In genomic region chr7:26959290-26959689, GRCh38 we compare ENCODE assay signal across 27 cellular contexts.
DNase-seq lines count a peak whose midpoint lies in the region; TF ChIP-seq lines count a peak whose summit lies in the region.
"Had no signal": no experiment of that assay in that cellular context is flagged by ENCODE, and none has a peak within 500 bp of the region (broad histone marks: within the 10 kb centered on the region; RNA-seq: fewer than 3 reads in every experiment).

No MANE protein-coding gene starts in this region.

- no peak overlapping the region for H3K9ac ChIP-seq in BLaER1 treated with 17β-estradiol and CSF1 and Interleukin-3, amounts not matched to agents 10 nM and 100 nM

- peaks cover 0 to 54% (median 13%) of the 10 kb centered on the region in 11 experiments; a peak in 16 of 22 replicates for H3K9me3 ChIP-seq in BLaER1 treated with 17β-estradiol and CSF1 and Interleukin-3, amounts not matched to agents 10 nM and 100 nM (replicated peaks in 1 of 11)
- H3K9me3 ChIP-seq in mesodermal cell (ENCODE audit: control insufficient read depth, low read length) (no peaks in the 10 kb centered on the region), ascending aorta (no peaks in the 10 kb centered on the region)
- H3K9me3 ChIP-seq in effector memory CD4-positive, alpha-beta T cell (ENCODE audit: control insufficient read depth, low read length), result no peaks in the 10 kb centered on the region
- H3K9me3 ChIP-seq: Caco-2, esophagus squamous epithelium, left ventricle myocardium inferior, pancreas, spleen, tibial nerve had no signal

- H3K27me3 ChIP-seq in BLaER1 treated with 17β-estradiol and CSF1 and Interleukin-3, amounts not matched to agents 10 nM and 100 nM, result no peaks in the 10 kb centered on the region
- no peaks in the 10 kb centered on the region for H3K27me3 ChIP-seq in brain microvascular endothelial cell (replicated peaks)
- H3K27me3 ChIP-seq in effector memory CD4-positive, alpha-beta T cell (replicated peaks; ENCODE audit: control insufficient read depth, insufficient read depth, low read length, poor library complexity, severe bottlenecking), result no peaks in the 10 kb centered on the region
- H3K27me3 ChIP-seq in ascending aorta, result no peaks in the 10 kb centered on the region
- H3K27me3 ChIP-seq: esophagus squamous epithelium, pancreas, spleen, tibial nerve had no signal

- in situ Hi-C loops in brain microvascular endothelial cell (cut with HindIII; ENCODE audit: low pct_ligation_motif_present, low sequenced_read_pairs), result no loop called here
- in situ Hi-C loops in KBM-7 (cut with MboI; ENCODE audit: low pct_unique_long_range_greater_than_20kb, low sequenced_read_pairs), result no loop called here

- H3K4me1 ChIP-seq in BLaER1 treated with 17β-estradiol and CSF1 and Interleukin-3, amounts not matched to agents 10 nM and 100 nM, result peaks cover 11 to 76% (median 36%) of the 10 kb centered on the region in 10 experiments
- H3K4me1 ChIP-seq in mesodermal cell (ENCODE audit: control insufficient read depth, insufficient read depth, low read length, poor library complexity, severe bottlenecking) (peaks cover 7% of the 10 kb centered on the region), ascending aorta (no peaks in the 10 kb centered on the region)
- no peaks in the 10 kb centered on the region for H3K4me1 ChIP-seq in effector memory CD4-positive, alpha-beta T cell (ENCODE audit: control insufficient read depth, insufficient read depth, low read length, poor library complexity, severe bottlenecking)
- H3K4me1 ChIP-seq: Caco-2, left ventricle myocardium inferior, pancreas, tibial nerve had no signal

- no peak overlapping the region for H3K4me3 ChIP-seq in BLaER1 treated with 17β-estradiol and CSF1 and Interleukin-3, amounts not matched to agents 10 nM and 100 nM
- H3K4me3 ChIP-seq in brain microvascular endothelial cell (ENCODE audit: low read depth, low read length) (no peak overlapping the region), mesodermal cell (ENCODE audit: extremely low read depth, insufficient read depth, low read length, poor library complexity, severe bottlenecking) (no peak overlapping the region), ascending aorta (no peak overlapping the region)
- H3K4me3 ChIP-seq in effector memory CD4-positive, alpha-beta T cell (ENCODE audit: insufficient read depth, low read depth, low read length, poor library complexity, severe bottlenecking), result no peak overlapping the region
- H3K4me3 ChIP-seq: coronary artery, esophagus squamous epithelium, left ventricle myocardium inferior, pancreas, spleen, tibial nerve had no signal

- peaks cover 0 to 8% (median 0%) of the 10 kb centered on the region in 11 experiments; a peak in 1 of 22 replicates for H3K36me3 ChIP-seq in BLaER1 treated with 17β-estradiol and CSF1 and Interleukin-3, amounts not matched to agents 10 nM and 100 nM
- H3K36me3 ChIP-seq in brain microvascular endothelial cell (replicated peaks) (no peaks in the 10 kb centered on the region), mesodermal cell (ENCODE audit: control insufficient read depth, insufficient read depth, low read length) (no peaks in the 10 kb centered on the region), ascending aorta (no peaks in the 10 kb centered on the region)
- no peaks in the 10 kb centered on the region for H3K36me3 ChIP-seq in effector memory CD4-positive, alpha-beta T cell (ENCODE audit: control insufficient read depth, insufficient read depth, low read length)
- H3K36me3 ChIP-seq: esophagus squamous epithelium, left ventricle myocardium inferior, pancreas, spleen, tibial nerve had no signal

- DNase-seq in NCI-H226 (peak; percentile 10), brain microvascular endothelial cell (no peak), KBM-7 (no peak), ascending aorta (ENCODE audit: low spot score in 2 of 2) (no peak), NCI-H446 (lab: John Stamatoyannopoulos, UW) (no peak)
- DNase-seq in effector memory CD4-positive, alpha-beta T cell, result no peak
- DNase-seq: activated CD4-positive, alpha-beta memory T cell treated with anti-CD3 and anti-CD28 coated beads for 36 hours; activated CD4-positive, CD25-positive, alpha-beta regulatory T cell treated with anti-CD3 and anti-CD28 coated beads, Interleukin-2, amount 50 U/mL, for 72 hours; activated CD8-positive, alpha-beta memory T cell treated with anti-CD3 and anti-CD28 coated beads, Interleukin-2, amount 50 U/mL, for 48 hours; amygdala; Caco-2; effector memory CD8-positive, alpha-beta T cell; esophagus squamous epithelium; H9; Karpas-422; left ventricle myocardium inferior; midbrain; naive thymus-derived CD8-positive, alpha-beta T cell; NCI-H2029; pancreas; spleen; T-helper 1 cell had no signal

- intact Hi-C loops in ascending aorta (cut with DNase I), result no loop called here

- 92 to 97% methylated on average over 3 of the region's 3 CpGs for WGBS in mesodermal cell (ENCODE audit: insufficient coverage in 2 of 2), 2 experiments

- no peaks in the 10 kb centered on the region for H4K20me1 ChIP-seq in BLaER1 treated with 17β-estradiol and CSF1 and Interleukin-3, amounts not matched to agents 10 nM and 100 nM

- H3K4me2 ChIP-seq in BLaER1 treated with 17β-estradiol and CSF1 and Interleukin-3, amounts not matched to agents 10 nM and 100 nM, result peak overlapping the region in 6 of 11 experiments; percentile 6 to 51 (median 29); a peak in 9 of 22 replicates

- H3K27ac ChIP-seq in BLaER1 treated with 17β-estradiol and CSF1 and Interleukin-3, amounts not matched to agents 10 nM and 100 nM, result no peak overlapping the region
- H3K27ac ChIP-seq in brain microvascular endothelial cell (peak overlapping the region; percentile 36), mesodermal cell (ENCODE audit: low read depth, low read length, severe bottlenecking) (peak overlapping the region; percentile 42), ascending aorta (no peak overlapping the region)
- H3K27ac ChIP-seq in effector memory CD4-positive, alpha-beta T cell (ENCODE audit: insufficient read depth, low read length, poor library complexity, severe bottlenecking), result no peak overlapping the region
- H3K27ac ChIP-seq: C4-2B, coronary artery, esophagus squamous epithelium, left ventricle myocardium inferior, pancreas, spleen, tibial nerve had no signal

- TF ChIP-seq CTCF in brain microvascular endothelial cell (IDR thresholded peaks at IDR 0.05; ENCODE audit: low read depth, low read length, missing control alignments), result no peak
- TF ChIP-seq CTCF in ascending aorta (IDR thresholded peaks at IDR 0.05), result no peak

Comparison
In these comparisons a context has a peak if more than half of its experiments do, and no peak if none do; other contexts are left out.
1. H3K27ac ChIP-seq: peak in brain microvascular endothelial cell (single experiment) and mesodermal cell (single experiment); none in BLaER1 treated with 17β-estradiol and CSF1 and Interleukin-3, amounts not matched to agents 10 nM and 100 nM (0 of 11), effector memory CD4-positive, alpha-beta T cell (single experiment) and ascending aorta (0 of 2).